In the genomic region with DNA sequence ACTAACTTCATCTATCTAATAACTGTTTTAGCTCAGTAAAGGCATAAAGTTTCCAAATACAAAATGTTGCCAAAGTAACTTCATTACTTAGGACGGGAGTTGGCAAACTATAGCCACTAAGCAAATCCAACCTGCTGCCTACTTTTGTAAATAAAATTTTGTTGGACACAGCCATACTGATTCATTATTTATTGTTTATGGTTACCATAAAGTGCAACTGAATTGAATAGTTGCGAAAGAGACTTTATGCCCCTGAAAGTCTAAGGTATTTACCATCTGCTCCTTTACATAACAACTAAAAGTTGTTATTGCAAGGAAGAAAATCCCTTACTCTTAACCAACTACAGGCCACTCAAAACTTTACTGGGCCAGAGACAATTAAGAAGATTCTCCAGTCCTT, we compare ENCODE assay signal across 1 cellular context.
TF ChIP-seq lines count a peak whose summit lies in the region.

No MANE protein-coding gene starts in this region.

TF ChIP-seq in IMR-90, 13 proteins besides CTCF, POLR2A, EP300 and RAD21:
- peak; percentile 89 for TF ChIP-seq CEBPB (IDR thresholded peaks at IDR 0.05; ENCODE audit: low read depth, low read length)
- no peak for TF ChIP-seq BHLHE40 (IDR thresholded peaks at IDR 0.05; ENCODE audit: low read depth, low read length)
- no peak for TF ChIP-seq CHD1 (IDR thresholded peaks at IDR 0.05; ENCODE audit: low read depth, low read length)
- TF ChIP-seq, protein P1, sequence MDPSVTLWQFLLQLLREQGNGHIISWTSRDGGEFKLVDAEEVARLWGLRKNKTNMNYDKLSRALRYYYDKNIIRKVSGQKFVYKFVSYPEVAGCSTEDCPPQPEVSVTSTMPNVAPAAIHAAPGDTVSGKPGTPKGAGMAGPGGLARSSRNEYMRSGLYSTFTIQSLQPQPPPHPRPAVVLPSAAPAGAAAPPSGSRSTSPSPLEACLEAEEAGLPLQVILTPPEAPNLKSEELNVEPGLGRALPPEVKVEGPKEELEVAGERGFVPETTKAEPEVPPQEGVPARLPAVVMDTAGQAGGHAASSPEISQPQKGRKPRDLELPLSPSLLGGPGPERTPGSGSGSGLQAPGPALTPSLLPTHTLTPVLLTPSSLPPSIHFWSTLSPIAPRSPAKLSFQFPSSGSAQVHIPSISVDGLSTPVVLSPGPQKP (IDR thresholded peaks at IDR 0.05; ENCODE audit: borderline replicate concordance, low read depth, low read length), result no peak
- TF ChIP-seq RCOR1 (IDR thresholded peaks at IDR 0.05; ENCODE audit: insufficient replicate concordance, low read length), result no peak
- TF ChIP-seq RFX5 (IDR thresholded peaks at IDR 0.05; ENCODE audit: low read depth, low read length), result no peak
- no peak for TF ChIP-seq USF2 (IDR thresholded peaks at IDR 0.05; ENCODE audit: low read depth, low read length)
- no peak for TF ChIP-seq SMC3 (IDR thresholded peaks at IDR 0.05; ENCODE audit: low read depth, low read length)
- no peak for TF ChIP-seq MAFK (IDR thresholded peaks at IDR 0.05; ENCODE audit: low read depth, low read length)
- no peak for TF ChIP-seq FOS (IDR thresholded peaks at IDR 0.05; ENCODE audit: low read depth, low read length)
- TF ChIP-seq NFE2L2 (IDR thresholded peaks at IDR 0.05; ENCODE audit: low read depth, low read length), result peak; percentile 35; the same call in 1 of the 2 replicates
- TF ChIP-seq MXI1 (IDR thresholded peaks at IDR 0.05; ENCODE audit: borderline replicate concordance, low read depth, low read length), result no peak
- TF ChIP-seq MAZ (IDR thresholded peaks at IDR 0.05; ENCODE audit: borderline replicate concordance, low read depth, low read length), result no peak
TF ChIP-seq in IMR-90: peak in this region for 2.
